ENCODE assay signal across 1 cellular context in the genomic region with DNA sequence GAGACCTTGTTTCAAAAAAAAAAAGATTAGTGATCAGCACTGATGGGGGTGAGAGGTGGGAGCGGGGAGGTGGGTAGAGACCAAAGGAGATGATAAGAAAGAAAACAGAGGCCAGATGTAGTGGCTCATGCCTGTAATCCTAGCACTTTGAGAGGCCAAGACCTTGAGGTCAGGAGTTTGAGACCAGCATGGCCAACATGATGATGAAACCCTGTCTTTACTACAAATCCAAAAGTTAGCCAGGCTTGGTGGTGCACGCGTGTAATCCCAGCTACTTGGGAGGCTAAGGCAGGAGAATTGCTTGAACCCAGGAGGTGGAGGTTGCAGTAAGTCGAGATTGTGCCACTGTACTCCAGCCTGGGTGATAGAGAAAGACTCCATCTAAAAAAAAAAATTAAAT.
TF ChIP-seq lines count a peak whose summit lies in the region.

No MANE protein-coding gene starts in this region.

TF ChIP-seq in A549, 52 proteins besides CTCF, POLR2A, EP300 and RAD21 (continued from another document):
- TF ChIP-seq JUNB (IDR thresholded peaks at IDR 0.05) (no peak), EHF (CRISPR knock-in tag; IDR thresholded peaks at IDR 0.05) (no peak), TFCP2L1 (CRISPR knock-in tag; IDR thresholded peaks at IDR 0.05) (no peak), CEBPB (IDR thresholded peaks at IDR 0.05) (no peak), FOSL2 (IDR thresholded peaks at IDR 0.05) (no peak), FOSL2 (CRISPR knock-in tag; IDR thresholded peaks at IDR 0.05) (no peak), CHD2 (IDR thresholded peaks at IDR 0.05; ENCODE audit: low read length, partially characterized antibody) (no peak), ZSCAN20 (CRISPR knock-in tag; IDR thresholded peaks at IDR 0.05) (no peak)
- TF ChIP-seq, protein P1, sequence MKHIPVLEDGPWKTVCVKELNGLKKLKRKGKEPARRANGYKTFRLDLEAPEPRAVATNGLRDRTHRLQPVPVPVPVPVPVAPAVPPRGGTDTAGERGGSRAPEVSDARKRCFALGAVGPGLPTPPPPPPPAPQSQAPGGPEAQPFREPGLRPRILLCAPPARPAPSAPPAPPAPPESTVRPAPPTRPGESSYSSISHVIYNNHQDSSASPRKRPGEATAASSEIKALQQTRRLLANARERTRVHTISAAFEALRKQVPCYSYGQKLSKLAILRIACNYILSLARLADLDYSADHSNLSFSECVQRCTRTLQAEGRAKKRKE (CRISPR knock-in tag; IDR thresholded peaks at IDR 0.05; ENCODE audit: low read depth): no peak
- TF ChIP-seq, protein P2, sequence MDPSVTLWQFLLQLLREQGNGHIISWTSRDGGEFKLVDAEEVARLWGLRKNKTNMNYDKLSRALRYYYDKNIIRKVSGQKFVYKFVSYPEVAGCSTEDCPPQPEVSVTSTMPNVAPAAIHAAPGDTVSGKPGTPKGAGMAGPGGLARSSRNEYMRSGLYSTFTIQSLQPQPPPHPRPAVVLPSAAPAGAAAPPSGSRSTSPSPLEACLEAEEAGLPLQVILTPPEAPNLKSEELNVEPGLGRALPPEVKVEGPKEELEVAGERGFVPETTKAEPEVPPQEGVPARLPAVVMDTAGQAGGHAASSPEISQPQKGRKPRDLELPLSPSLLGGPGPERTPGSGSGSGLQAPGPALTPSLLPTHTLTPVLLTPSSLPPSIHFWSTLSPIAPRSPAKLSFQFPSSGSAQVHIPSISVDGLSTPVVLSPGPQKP (IDR thresholded peaks at IDR 0.05; ENCODE audit: low read depth, low read length): no peak
